In the genomic region with DNA sequence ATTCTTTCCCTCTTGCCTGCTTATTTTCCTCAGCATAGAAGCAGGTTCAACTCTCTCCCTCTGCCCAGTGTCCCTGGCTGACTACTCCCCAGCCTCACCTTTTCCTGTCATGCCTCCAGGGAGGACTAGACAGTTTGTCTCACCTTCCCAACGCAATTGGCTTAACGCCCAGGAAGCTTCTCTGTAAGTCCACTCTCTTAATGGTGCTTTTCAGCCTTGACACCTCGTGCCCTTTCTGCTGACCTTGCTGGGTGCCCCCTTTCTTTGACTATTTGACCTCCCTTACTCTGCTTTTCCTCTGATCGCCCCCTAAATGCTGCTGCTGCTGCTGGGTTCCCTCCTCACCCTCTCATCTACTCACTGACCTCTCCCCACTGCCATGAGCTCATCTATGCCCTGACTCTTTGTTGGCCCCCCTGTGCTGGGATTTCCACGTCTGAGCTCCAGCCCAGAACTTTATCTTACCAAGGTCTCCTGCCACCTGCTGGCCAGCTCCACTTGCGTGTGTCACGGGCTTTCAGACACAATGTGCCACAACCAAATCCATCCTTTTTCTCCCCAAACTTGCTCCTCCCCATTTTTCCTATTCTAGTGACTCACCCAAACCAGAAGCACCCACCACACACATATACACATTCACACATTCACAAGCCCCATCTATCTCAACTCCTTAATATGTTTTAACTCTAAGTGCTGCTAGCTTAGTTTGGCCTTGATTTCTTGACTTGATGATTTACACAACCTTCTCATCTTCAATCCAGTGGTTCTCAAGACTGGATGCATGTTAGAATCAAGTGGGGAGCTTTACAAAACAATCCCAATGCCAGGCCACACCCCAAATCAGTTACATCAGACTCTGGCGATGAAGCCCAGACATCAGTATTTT, we compare ENCODE assay signal across 9 cellular contexts. TPM values are rescaled to one million over a fixed set of nuclear protein-coding genes. Genes with fewer than 3 reads are reported as not detected.
DNase-seq lines count a peak whose midpoint lies in the region; ATAC-seq and TF ChIP-seq lines count a peak whose summit lies in the region.
"Had no signal": no experiment of that assay in that cellular context is flagged by ENCODE, and none has a peak within 500 bp of the region (broad histone marks: within the 10 kb centered on the region; RNA-seq: fewer than 3 reads in every experiment).

No MANE protein-coding gene starts in this region.

- 47% methylated on average over 8 of the region's 8 CpGs for WGBS in hepatocyte (ENCODE audit: low lambda C conversion rate, missing lambda C conversion rate)

- no peak overlapping the region for H3K4me2 ChIP-seq in hepatocyte

- peak; percentile 61 for TF ChIP-seq CTCF in hepatocyte (IDR thresholded peaks at IDR 0.05; ENCODE audit: poor library complexity)

- DNase-seq in CD1c-positive myeloid dendritic cell (ENCODE audit: extremely low spot score) (peak; percentile 40), HEK293T (ENCODE audit: extremely low spot score) (peak; percentile 58), SJSA1 (ENCODE audit: low read depth in 1 of 2, low spot score in 2 of 2) (peak; percentile 33 to 68), amniotic epithelial cell (ENCODE audit: low read depth) (peak; percentile 65), hepatocyte (ENCODE audit: low spot score) (peak; percentile 72)
- peak; percentile 53 to 61 for DNase-seq in stimulated activated CD4-positive, alpha-beta T cell treated with anti-CD3 and anti-CD28 coated beads, Interleukin-2, amount 100 ng/mL, for 24 hours

- ATAC-seq in HG03097 (IDR thresholded peaks at IDR 0.05; ENCODE audit: low FRiP score, unreplicated experiment) (no peak), GM19324 (IDR thresholded peaks at IDR 0.05; ENCODE audit: low FRiP score, unreplicated experiment) (no peak)

- H3K27me3 ChIP-seq in SJSA1 (replicated peaks) (no peaks in the 10 kb centered on the region), hepatocyte (no peaks in the 10 kb centered on the region)

- no peak overlapping the region for H3K27ac ChIP-seq in SJSA1
- no peak overlapping the region for H3K27ac ChIP-seq in hepatocyte

- H3K9me3 ChIP-seq in SJSA1 (replicated peaks) (no peaks in the 10 kb centered on the region), hepatocyte (ENCODE audit: low read depth) (no peaks in the 10 kb centered on the region)

- H3K4me3 ChIP-seq in SJSA1, result no peak overlapping the region
- H3K4me3 ChIP-seq in hepatocyte, result no peak overlapping the region

- no peaks in the 10 kb centered on the region for H3K79me2 ChIP-seq in hepatocyte

- H3K9me2 ChIP-seq in hepatocyte (replicated peaks; ENCODE audit: insufficient read depth), result no peaks in the 10 kb centered on the region

- POLR2A ChIA-PET in HEK293T (lab: Yijun Ruan, JAX), result interaction anchor here (0.6 kb wide), 1 partner anchor 620 kb away, joined by 3 read pairs; a partner anchor contains a TSS

- CTCF ChIA-PET in HEK293T (lab: Yijun Ruan, JAX), result interaction anchor here (0.6 to 2.0 kb wide), 14 partner anchors 9 to 148 kb away, joined by 3 to 9 read pairs (median 4); no protein-coding TSS in a partner anchor

- H3K36me3 ChIP-seq in SJSA1 (no peaks in the 10 kb centered on the region), hepatocyte (replicated peaks; ENCODE audit: insufficient read depth, low read depth) (no peaks in the 10 kb centered on the region)

- H4K20me1 ChIP-seq in hepatocyte (ENCODE audit: insufficient read depth, poor library complexity, severe bottlenecking), result no peaks in the 10 kb centered on the region

- no peak overlapping the region for H2AFZ ChIP-seq in hepatocyte

- H3K4me1 ChIP-seq in SJSA1 (replicated peaks) (no peaks in the 10 kb centered on the region), hepatocyte (ENCODE audit: insufficient read depth) (no peaks in the 10 kb centered on the region)

TF ChIP-seq in HEK293T, 16 proteins besides CTCF, POLR2A, EP300 and RAD21:
- TF ChIP-seq FOXA1 (IDR thresholded peaks at IDR 0.05) (no peak), TARDBP (IDR thresholded peaks at IDR 0.05) (no peak)
- TF ChIP-seq, protein P1, sequence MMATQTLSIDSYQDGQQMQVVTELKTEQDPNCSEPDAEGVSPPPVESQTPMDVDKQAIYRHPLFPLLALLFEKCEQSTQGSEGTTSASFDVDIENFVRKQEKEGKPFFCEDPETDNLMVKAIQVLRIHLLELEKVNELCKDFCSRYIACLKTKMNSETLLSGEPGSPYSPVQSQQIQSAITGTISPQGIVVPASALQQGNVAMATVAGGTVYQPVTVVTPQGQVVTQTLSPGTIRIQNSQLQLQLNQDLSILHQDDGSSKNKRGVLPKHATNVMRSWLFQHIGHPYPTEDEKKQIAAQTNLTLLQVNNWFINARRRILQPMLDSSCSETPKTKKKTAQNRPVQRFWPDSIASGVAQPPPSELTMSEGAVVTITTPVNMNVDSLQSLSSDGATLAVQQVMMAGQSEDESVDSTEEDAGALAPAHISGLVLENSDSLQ (IDR thresholded peaks at IDR 0.05), result no peak

RNA-seq across cellular contexts. Expression of a gene that starts 16.6 kb away (rescaled TPM):
- total RNA-seq in SJSA1 (2014; rRNA removed; shearing (Covaris generic)), result not detected in 2 replicates
- 0.24 and 1.00 TPM in 2 replicates for total RNA-seq in hepatocyte
- polyA plus RNA-seq in hepatocyte, result 0.47 and 0.57 TPM in 2 replicates
- polyA plus RNA-seq: immature natural killer cell had no signal

RNA-seq across cellular contexts. Expression of a gene that starts 19.1 kb away (rescaled TPM):
- 84.2 and 103 TPM in 2 replicates for total RNA-seq in SJSA1 (2014; rRNA removed; shearing (Covaris generic))
- 56.7 and 60.3 TPM in 2 replicates for total RNA-seq in hepatocyte
- polyA plus RNA-seq in hepatocyte, result 53.2 and 53.5 TPM in 2 replicates
